Comparison of ENCODE assay signal across 12 cellular contexts in the genomic region with DNA sequence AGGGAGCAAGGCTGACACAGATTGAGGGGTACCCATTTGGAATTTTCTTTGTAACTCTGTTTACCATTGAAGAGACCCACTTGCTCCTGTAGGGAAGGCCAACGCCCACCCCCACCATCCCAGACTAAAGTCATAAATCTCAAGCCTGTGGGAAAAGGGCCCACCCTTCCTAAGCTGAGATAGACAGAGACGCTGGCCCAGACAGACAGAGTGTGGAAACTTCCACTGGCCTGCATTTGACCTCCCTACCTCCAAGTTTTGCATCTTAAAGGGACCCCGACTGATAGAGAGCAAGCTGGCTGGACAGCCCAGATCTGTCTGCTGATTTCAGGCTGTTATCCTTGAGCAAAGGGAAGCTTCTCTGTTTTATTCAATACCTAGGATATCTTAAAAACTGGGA. TPM values are rescaled to one million over a fixed set of nuclear protein-coding genes. Genes with fewer than 3 reads are reported as not detected.
DNase-seq lines count a peak whose midpoint lies in the region; ATAC-seq and TF ChIP-seq lines count a peak whose summit lies in the region.
"Had no signal": no experiment of that assay in that cellular context is flagged by ENCODE, and none has a peak within 500 bp of the region (broad histone marks: within the 10 kb centered on the region; RNA-seq: fewer than 3 reads in every experiment).

No MANE protein-coding gene starts in this region.

- no peaks in the 10 kb centered on the region for H3K9me3 ChIP-seq in prostate gland

- 28% methylated on average over 3 of the region's 3 CpGs for WGBS in prostate gland

- no peaks in the 10 kb centered on the region for H3K36me3 Mint-ChIP-seq in Calu3 (ENCODE audit: insufficient read depth, unreplicated experiment)

- H3K27me3 ChIP-seq in prostate gland (replicated peaks; ENCODE audit: insufficient read depth), result no peaks in the 10 kb centered on the region

- H3K27ac ChIP-seq in prostate gland, result peak overlapping the region; percentile 23 to 33

- no peak for TF ChIP-seq CTCF in astrocyte of the cerebellum (IDR thresholded peaks at IDR 0.05; ENCODE audit: low read depth, low read length, missing control alignments)
- TF ChIP-seq CTCF in prostate gland (IDR thresholded peaks at IDR 0.05), result no peak
- no peak for TF ChIP-seq CTCF in Calu3 (IDR thresholded peaks at IDR 0.05; ENCODE audit: unreplicated experiment)

- H3K9me3 Mint-ChIP-seq in Calu3 (ENCODE audit: low read depth, unreplicated experiment), result no peaks in the 10 kb centered on the region
- H3K9me3 Mint-ChIP-seq: activated T-helper 2 cell treated with anti-CD3 and anti-CD28 coated beads, Interferon-gamma antibody, Interleukin-2, Interleukin-4, amounts not matched to agents 10 μg/mL and 5 μg/mL and 100 μg/mL, durations not matched to agents 14 hours and 24 hours and 36 hours had no signal

- H3K27ac Mint-ChIP-seq in Calu3 (ENCODE audit: unreplicated experiment), result no peak overlapping the region
- H3K27ac Mint-ChIP-seq: activated T-helper 2 cell treated with anti-CD3 and anti-CD28 coated beads, Interferon-gamma antibody, Interleukin-2, Interleukin-4, amounts not matched to agents 10 μg/mL and 5 μg/mL and 100 μg/mL, durations not matched to agents 14 hours and 24 hours and 36 hours; B cell had no signal

- no peak overlapping the region for H3K4me3 ChIP-seq in astrocyte of the cerebellum (ENCODE audit: low read depth, low read length)
- no peak overlapping the region for H3K4me3 ChIP-seq in prostate gland

- TF ChIP-seq POLR2A in prostate gland (IDR thresholded peaks at IDR 0.05), result no peak

- H3K36me3 ChIP-seq in prostate gland, result no peaks in the 10 kb centered on the region

- no peaks in the 10 kb centered on the region for H3K4me1 Mint-ChIP-seq in Calu3 (ENCODE audit: low read depth, unreplicated experiment)
- H3K4me1 Mint-ChIP-seq: B cell had no signal

- in situ Hi-C loops in astrocyte of the cerebellum (cut with HindIII; ENCODE audit: low sequenced_read_pairs), result no loop called here

- CTCF ChIA-PET in Calu3 (lab: Charles Lee), result no interaction called here

- peaks cover 63% of the 10 kb centered on the region for H3K27me3 Mint-ChIP-seq in Calu3 (ENCODE audit: unreplicated experiment)

- no TSS peak for BruUV-seq in Calu3 (replicated peaks; lab: Mats Ljungman, UMichigan)

- ATAC-seq in left ventricle myocardium superior, result peak; percentile 77

- intact Hi-C loops in left ventricle myocardium superior (cut with micrococcal nuclease), result no loop called here
- intact Hi-C loops in prostate gland (cut with DNase I), result no loop called here
- intact Hi-C loops in Calu3 (cut with micrococcal nuclease; ENCODE audit: unreplicated experiment), result no loop called here

- no peak overlapping the region for H3K4me3 Mint-ChIP-seq in Calu3 (ENCODE audit: low read depth, unreplicated experiment)
- H3K4me3 Mint-ChIP-seq: B cell had no signal

- no peaks in the 10 kb centered on the region for H3K4me1 ChIP-seq in prostate gland (replicated peaks)

- DNase-seq in GM03348 (ENCODE audit: low spot score), result peak; percentile 76
- peak; percentile 2 for DNase-seq in astrocyte of the cerebellum (ENCODE audit: low read depth)
- peak; percentile 50 for DNase-seq in left ventricle myocardium superior
- DNase-seq in prostate gland (ENCODE audit: low spot score), result no peak
- DNase-seq in Calu3, result no peak
- no peak for DNase-seq in activated CD8-positive, alpha-beta memory T cell treated with anti-CD3 and anti-CD28 coated beads, Interleukin-2, amount 50 U/mL, for 4 hours
- no peak for DNase-seq in RPMI8226
- no peak for DNase-seq in stimulated activated CD8-positive, alpha-beta memory T cell treated with anti-CD3 and anti-CD28 coated beads, Interleukin-4, amount 100 ng/mL, for 48 hours
- DNase-seq: NCI-H1417 treated with DMSO at 0.1 percent for 48 hours had no signal

RNA-seq across cellular contexts. Expression of a gene that starts 48.2 kb away (rescaled TPM):
- total RNA-seq in left ventricle myocardium superior, result not detected
- 1 to 10 TPM in 1 of 2 donors, under 1 TPM in 1; 0.05 to 1.7 TPM for total RNA-seq in prostate gland
- total RNA-seq in Calu3 (2022), result not detected in 2 replicates
- total RNA-seq: endothelial cell of umbilical vein had no signal

Comparison
In these comparisons a context has a peak if more than half of its experiments do, and no peak if none do; other contexts are left out.
1. DNase-seq: peak in GM03348 (single experiment), astrocyte of the cerebellum (single experiment) and left ventricle myocardium superior (single experiment); none in prostate gland (single experiment), Calu3 (single experiment), activated CD8-positive, alpha-beta memory T cell treated with anti-CD3 and anti-CD28 coated beads, Interleukin-2, amount 50 U/mL, for 4 hours (single experiment), RPMI8226 (single experiment) and stimulated activated CD8-positive, alpha-beta memory T cell treated with anti-CD3 and anti-CD28 coated beads, Interleukin-4, amount 100 ng/mL, for 48 hours (single experiment).